ENCODE assay signal across 8 cellular contexts in the genomic region with DNA sequence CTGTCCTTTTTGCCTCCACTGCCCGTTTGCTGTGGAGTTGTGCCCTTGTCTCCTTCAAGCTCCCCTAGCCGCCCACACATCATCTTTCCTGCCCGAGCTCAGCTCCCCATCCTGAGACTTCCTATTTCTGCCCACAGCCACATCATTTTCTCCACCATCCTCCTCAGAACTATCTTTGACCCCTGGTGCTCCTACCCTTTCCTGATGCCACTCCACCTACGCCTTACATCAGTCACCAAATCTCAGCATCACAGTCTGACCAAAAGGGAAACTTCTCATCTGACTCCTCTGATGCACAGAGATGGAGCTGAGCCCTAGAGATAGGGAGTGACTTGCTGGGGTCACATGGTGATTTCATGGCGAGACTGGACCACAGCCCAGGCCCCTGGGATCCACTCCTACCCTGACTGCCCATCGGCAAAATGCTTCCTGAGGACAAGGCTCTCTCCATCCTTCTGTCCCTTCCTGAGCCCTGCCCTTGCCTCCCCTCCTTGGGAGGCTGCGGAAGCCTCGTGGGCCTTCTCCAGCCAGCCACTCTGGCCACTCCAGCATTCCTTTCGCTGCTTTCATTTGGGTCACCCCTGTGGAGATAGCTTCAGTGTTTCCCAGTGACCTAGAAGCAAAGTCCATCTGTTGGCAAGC. TPM values are rescaled to one million over a fixed set of nuclear protein-coding genes. Genes with fewer than 3 reads are reported as not detected.
DNase-seq lines count a peak whose midpoint lies in the region; ATAC-seq and TF ChIP-seq lines count a peak whose summit lies in the region.
"Not testable (repeated sequence)": the region's sequence is repeated elsewhere in the genome, so short reads cannot be mapped to it uniquely, and the experiment has no call there.

No MANE protein-coding gene starts in this region.

- H4K20me1 ChIP-seq in BLaER1 treated with 17β-estradiol and CSF1 and Interleukin-3, amounts not matched to agents 10 nM and 100 nM, result not testable (repeated sequence)

- H3K4me1 Mint-ChIP-seq in activated B cell treated with CpG ODN at 0.5 μM for 24 hours, result peaks cover 78% of the 10 kb centered on the region
- H3K4me1 Mint-ChIP-seq in activated T-cell treated with anti-CD3 and anti-CD28 coated beads, Interleukin-2, amount 50 U/mL, for 24 hours (ENCODE audit: low read depth), result peaks cover 34% of the 10 kb centered on the region
- not testable (repeated sequence) for H3K4me1 Mint-ChIP-seq in activated naive CD8-positive, alpha-beta T cell treated with anti-CD3 and anti-CD28 coated beads, Interleukin-2, amount 10 ng/mL, durations not matched to agents 7 days and 5 days; endodermal cell; nephron progenitor cell
- H3K4me1 Mint-ChIP-seq in type B pancreatic cell (ENCODE audit: unreplicated experiment), result peaks cover 15% of the 10 kb centered on the region

- H3K36me3 Mint-ChIP-seq in activated B cell treated with CpG ODN at 0.5 μM for 24 hours (ENCODE audit: low read depth) (peaks cover 33% of the 10 kb centered on the region), endodermal cell (ENCODE audit: low read depth) (peaks cover 20% of the 10 kb centered on the region), nephron progenitor cell (ENCODE audit: low read depth) (peaks cover 22% of the 10 kb centered on the region)
- H3K36me3 Mint-ChIP-seq in activated T-cell treated with anti-CD3 and anti-CD28 coated beads, Interleukin-2, amount 50 U/mL, for 24 hours (ENCODE audit: low read depth); activated naive CD8-positive, alpha-beta T cell treated with anti-CD3 and anti-CD28 coated beads, Interleukin-2, amount 10 ng/mL, durations not matched to agents 7 days and 5 days; type B pancreatic cell: not testable (repeated sequence)

- peaks cover 0 to 10% (median 0%) of the 10 kb centered on the region in 11 experiments; a peak in 3 of 22 replicates for H3K36me3 ChIP-seq in BLaER1 treated with 17β-estradiol and CSF1 and Interleukin-3, amounts not matched to agents 10 nM and 100 nM
- H3K36me3 ChIP-seq in HEK293 (ENCODE audit: control insufficient read depth in 2 of 2, insufficient read depth in 1 of 2, low read length in 2 of 2); endodermal cell (ENCODE audit: control insufficient read depth, insufficient read depth, low read length): not testable (repeated sequence)

- POLR2A ChIA-PET in HEK293 (lab: Yijun Ruan, JAX); activated naive CD8-positive, alpha-beta T cell treated with anti-CD3 and anti-CD28 coated beads, Interleukin-2, amount 10 ng/mL, durations not matched to agents 7 days and 5 days (lab: Charles Lee): not testable (repeated sequence)
- POLR2A ChIA-PET in activated B cell treated with CpG ODN at 0.5 μM for 24 hours (lab: Charles Lee), result interaction anchor here (1.5 to 1.9 kb wide), 2 partner anchors 9 to 19 kb away, joined by 5 to 6 read pairs; a partner anchor contains a TSS

- H3K4me2 ChIP-seq in BLaER1 treated with 17β-estradiol and CSF1 and Interleukin-3, amounts not matched to agents 10 nM and 100 nM, result peak overlapping the region; percentile 53 to 73 (median 68); a peak in 20 of 22 replicates

- not testable (repeated sequence) for H3K27me3 ChIP-seq in BLaER1 treated with 17β-estradiol and CSF1 and Interleukin-3, amounts not matched to agents 10 nM and 100 nM; endodermal cell (ENCODE audit: control insufficient read depth, insufficient read depth, low read length, poor library complexity, severe bottlenecking)

- peak overlapping the region in 4 of 11 experiments; percentile 14 to 48 (median 31); a peak in 2 of 22 replicates for H3K27ac ChIP-seq in BLaER1 treated with 17β-estradiol and CSF1 and Interleukin-3, amounts not matched to agents 10 nM and 100 nM
- H3K27ac ChIP-seq in HEK293 (ENCODE audit: extremely low read depth, low read depth, low read length); endodermal cell (ENCODE audit: low read depth, low read length): not testable (repeated sequence)

- intact Hi-C loops in activated B cell treated with CpG ODN at 0.5 μM for 24 hours (cut with micrococcal nuclease), result not testable (repeated sequence)

- peak overlapping the region; percentile 85 for H3K27ac Mint-ChIP-seq in activated B cell treated with CpG ODN at 0.5 μM for 24 hours
- H3K27ac Mint-ChIP-seq in activated T-cell treated with anti-CD3 and anti-CD28 coated beads, Interleukin-2, amount 50 U/mL, for 24 hours, result peak overlapping the region; percentile 73
- peak overlapping the region; percentile 13 for H3K27ac Mint-ChIP-seq in activated naive CD8-positive, alpha-beta T cell treated with anti-CD3 and anti-CD28 coated beads, Interleukin-2, amount 10 ng/mL, durations not matched to agents 7 days and 5 days
- H3K27ac Mint-ChIP-seq in endodermal cell, result peak overlapping the region; percentile 44
- peak overlapping the region; percentile 29 for H3K27ac Mint-ChIP-seq in nephron progenitor cell
- H3K27ac Mint-ChIP-seq in type B pancreatic cell, result peak overlapping the region; percentile 96

- TF ChIP-seq CTCF in HEK293 (tag by site-specific recombination; IDR thresholded peaks at IDR 0.05); activated B cell treated with CpG ODN at 0.5 μM for 24 hours (IDR thresholded peaks at IDR 0.05); endodermal cell (conservative IDR thresholded peaks at IDR 0.05); nephron progenitor cell (IDR thresholded peaks at IDR 0.05); type B pancreatic cell (conservative IDR thresholded peaks at IDR 0.05): not testable (repeated sequence)

- H3K4me3 Mint-ChIP-seq in activated B cell treated with CpG ODN at 0.5 μM for 24 hours; activated T-cell treated with anti-CD3 and anti-CD28 coated beads, Interleukin-2, amount 50 U/mL, for 24 hours; activated naive CD8-positive, alpha-beta T cell treated with anti-CD3 and anti-CD28 coated beads, Interleukin-2, amount 10 ng/mL, durations not matched to agents 7 days and 5 days; endodermal cell; nephron progenitor cell; type B pancreatic cell: not testable (repeated sequence)

- DNase-seq in activated B cell treated with CpG ODN at 0.5 μM for 24 hours; activated T-cell treated with anti-CD3 and anti-CD28 coated beads, Interleukin-2, amount 50 U/mL, for 24 hours; activated naive CD8-positive, alpha-beta T cell treated with anti-CD3 and anti-CD28 coated beads, Interleukin-2, amount 10 ng/mL, durations not matched to agents 7 days and 5 days; endodermal cell; nephron progenitor cell; type B pancreatic cell (ENCODE audit: extremely low spot score, unreplicated experiment): not testable (repeated sequence)

- not testable (repeated sequence) for H3K27me3 Mint-ChIP-seq in activated B cell treated with CpG ODN at 0.5 μM for 24 hours; activated T-cell treated with anti-CD3 and anti-CD28 coated beads, Interleukin-2, amount 50 U/mL, for 24 hours; activated naive CD8-positive, alpha-beta T cell treated with anti-CD3 and anti-CD28 coated beads, Interleukin-2, amount 10 ng/mL, durations not matched to agents 7 days and 5 days; endodermal cell (ENCODE audit: insufficient read depth); nephron progenitor cell (ENCODE audit: low read depth, poor library complexity); type B pancreatic cell

- WGBS in endodermal cell (ENCODE audit: insufficient coverage in 1 of 2, insufficient read length in 1 of 2), 2 experiments, result 78 to 87% methylated on average over 7 to 9 of the region's 9 CpGs

- not testable (repeated sequence) for H3K9me3 ChIP-seq in BLaER1 treated with 17β-estradiol and CSF1 and Interleukin-3, amounts not matched to agents 10 nM and 100 nM (replicated peaks in 1 of 11); HEK293 (ENCODE audit: control insufficient read depth, insufficient read depth, low read depth, low read length); endodermal cell (ENCODE audit: control insufficient read depth, low read length)

- H3K4me3 ChIP-seq in BLaER1 treated with 17β-estradiol and CSF1 and Interleukin-3, amounts not matched to agents 10 nM and 100 nM; HEK293 (ENCODE audit: low read depth, low read length); endodermal cell (ENCODE audit: low read length): not testable (repeated sequence)

- CTCF ChIA-PET in HEK293 (lab: Yijun Ruan, JAX), result not testable (repeated sequence)
- CTCF ChIA-PET in activated B cell treated with CpG ODN at 0.5 μM for 24 hours (lab: Charles Lee), result interaction anchor here (1.3 kb wide), 1 partner anchor 28 kb away, joined by 3 read pairs; no protein-coding TSS in a partner anchor

- not testable (repeated sequence) for H3K9me3 Mint-ChIP-seq in activated B cell treated with CpG ODN at 0.5 μM for 24 hours; activated T-cell treated with anti-CD3 and anti-CD28 coated beads, Interleukin-2, amount 50 U/mL, for 24 hours; activated naive CD8-positive, alpha-beta T cell treated with anti-CD3 and anti-CD28 coated beads, Interleukin-2, amount 10 ng/mL, durations not matched to agents 7 days and 5 days; endodermal cell; nephron progenitor cell; type B pancreatic cell

- H3K9ac ChIP-seq in BLaER1 treated with 17β-estradiol and CSF1 and Interleukin-3, amounts not matched to agents 10 nM and 100 nM, result peak overlapping the region in 1 of 11 experiments; percentile 58; a peak in 1 of 22 replicates
- not testable (repeated sequence) for H3K9ac ChIP-seq in endodermal cell (ENCODE audit: extremely low read depth, low read length, poor library complexity, severe bottlenecking)

- peaks cover 35 to 60% (median 41%) of the 10 kb centered on the region in 10 experiments for H3K4me1 ChIP-seq in BLaER1 treated with 17β-estradiol and CSF1 and Interleukin-3, amounts not matched to agents 10 nM and 100 nM
- H3K4me1 ChIP-seq in HEK293 (ENCODE audit: control insufficient read depth, insufficient read depth, low read length); endodermal cell (ENCODE audit: control insufficient read depth, insufficient read depth, low read length): not testable (repeated sequence)

- ATAC-seq in activated B cell treated with CpG ODN at 0.5 μM for 24 hours (ENCODE audit: low read depth); activated naive CD8-positive, alpha-beta T cell treated with anti-CD3 and anti-CD28 coated beads, Interleukin-2, amount 10 ng/mL, durations not matched to agents 7 days and 5 days (ENCODE audit: low read depth): not testable (repeated sequence)

RNA-seq across cellular contexts. Expression of a gene that starts 19.7 kb away (rescaled TPM):
- total RNA-seq in activated B cell treated with CpG ODN at 0.5 μM for 24 hours (42.1 and 55.4 TPM in 2 replicates), endodermal cell (10 to 100 TPM; 64.0 to 89.4 TPM), type B pancreatic cell (ENCODE audit: low replicate concordance) (68.8 and 75.6 TPM in 2 replicates)
- 10 to 100 TPM; 84.2 to 84.5 TPM for total RNA-seq in activated naive CD8-positive, alpha-beta T cell treated with anti-CD3 and anti-CD28 coated beads, Interleukin-2, amount 10 ng/mL, durations not matched to agents 7 days and 5 days
- 88.9 TPM for polyA plus RNA-seq in endodermal cell (2013, experiment 1 of 2)
- 86.9 TPM for polyA plus RNA-seq in endodermal cell (2013, experiment 2 of 2)

Comparison
In these comparisons a context has a peak if more than half of its experiments do, and no peak if none do; other contexts are left out.
1. H3K27ac Mint-ChIP-seq: peak in every context shown above with its lines; median percentile 96 in type B pancreatic cell; 85 in activated B cell treated with CpG ODN at 0.5 μM for 24 hours; 73 in activated T-cell treated with anti-CD3 and anti-CD28 coated beads, Interleukin-2, amount 50 U/mL, for 24 hours; 44 in endodermal cell; 29 in nephron progenitor cell; 13 in activated naive CD8-positive, alpha-beta T cell treated with anti-CD3 and anti-CD28 coated beads, Interleukin-2, amount 10 ng/mL, durations not matched to agents 7 days and 5 days.